In the genomic region with DNA sequence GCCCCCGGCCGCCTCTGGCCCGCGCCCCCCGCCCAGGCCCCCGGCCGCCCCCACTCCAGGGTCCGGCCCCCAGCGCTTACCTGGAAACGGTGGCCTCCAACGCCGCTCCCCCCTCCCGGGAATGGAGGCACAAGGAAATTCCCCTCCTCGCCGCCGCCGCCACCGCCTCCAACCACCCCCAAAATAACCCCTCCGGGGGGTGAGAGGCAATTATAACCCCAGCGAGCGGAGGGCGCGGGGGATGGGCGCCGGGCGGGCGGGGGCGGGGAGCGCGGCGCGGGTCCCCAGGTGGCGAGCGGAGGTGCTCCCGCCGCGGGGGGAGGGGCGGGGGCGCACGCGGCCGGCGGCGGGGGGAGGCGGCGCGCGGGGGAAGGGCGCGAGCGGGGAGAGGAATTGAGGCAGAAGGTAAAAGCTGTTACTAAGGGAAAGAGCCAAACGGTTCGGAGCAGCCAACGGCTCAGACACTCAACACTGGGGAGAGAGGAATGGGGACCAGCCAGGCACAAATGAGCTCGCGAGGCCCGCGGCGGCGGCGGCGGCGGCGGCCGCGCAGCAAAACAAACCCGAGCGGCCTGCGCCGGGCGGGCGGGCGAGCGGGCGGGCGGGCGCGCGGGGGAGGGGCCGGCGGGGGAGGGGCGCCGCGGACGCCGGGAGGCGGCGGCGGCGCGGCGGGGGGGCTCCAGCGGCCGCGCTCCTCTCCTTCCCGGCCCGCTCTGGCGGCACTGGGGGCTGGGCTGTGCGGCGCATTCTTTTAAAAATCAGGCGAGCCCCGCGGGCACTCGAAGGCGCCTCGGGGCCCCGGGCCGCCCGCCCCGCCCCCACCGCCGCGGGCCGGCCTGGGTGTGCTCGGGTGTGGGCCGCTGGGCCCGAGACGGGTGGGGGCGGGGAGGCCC, we compare ENCODE assay signal across 1 cellular context.
TF ChIP-seq lines count a peak whose summit lies in the region.

TSS of gene TBL1XR1 (minus strand) at position 442 of the 893 bp plus-strand sequence. CDS start 132,505 bp downstream, outside the sequence.

TF ChIP-seq in K562, 482 proteins besides CTCF, POLR2A, EP300 and RAD21 (continued from another document and continues in another):
- TF ChIP-seq, protein P1, sequence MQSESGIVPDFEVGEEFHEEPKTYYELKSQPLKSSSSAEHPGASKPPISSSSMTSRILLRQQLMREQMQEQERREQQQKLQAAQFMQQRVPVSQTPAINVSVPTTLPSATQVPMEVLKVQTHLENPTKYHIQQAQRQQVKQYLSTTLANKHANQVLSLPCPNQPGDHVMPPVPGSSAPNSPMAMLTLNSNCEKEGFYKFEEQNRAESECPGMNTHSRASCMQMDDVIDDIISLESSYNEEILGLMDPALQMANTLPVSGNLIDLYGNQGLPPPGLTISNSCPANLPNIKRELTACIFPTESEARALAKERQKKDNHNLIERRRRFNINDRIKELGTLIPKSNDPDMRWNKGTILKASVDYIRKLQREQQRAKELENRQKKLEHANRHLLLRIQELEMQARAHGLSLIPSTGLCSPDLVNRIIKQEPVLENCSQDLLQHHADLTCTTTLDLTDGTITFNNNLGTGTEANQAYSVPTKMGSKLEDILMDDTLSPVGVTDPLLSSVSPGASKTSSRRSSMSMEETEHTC (IDR thresholded peaks at IDR 0.05): no peak
- TF ChIP-seq, protein P2, sequence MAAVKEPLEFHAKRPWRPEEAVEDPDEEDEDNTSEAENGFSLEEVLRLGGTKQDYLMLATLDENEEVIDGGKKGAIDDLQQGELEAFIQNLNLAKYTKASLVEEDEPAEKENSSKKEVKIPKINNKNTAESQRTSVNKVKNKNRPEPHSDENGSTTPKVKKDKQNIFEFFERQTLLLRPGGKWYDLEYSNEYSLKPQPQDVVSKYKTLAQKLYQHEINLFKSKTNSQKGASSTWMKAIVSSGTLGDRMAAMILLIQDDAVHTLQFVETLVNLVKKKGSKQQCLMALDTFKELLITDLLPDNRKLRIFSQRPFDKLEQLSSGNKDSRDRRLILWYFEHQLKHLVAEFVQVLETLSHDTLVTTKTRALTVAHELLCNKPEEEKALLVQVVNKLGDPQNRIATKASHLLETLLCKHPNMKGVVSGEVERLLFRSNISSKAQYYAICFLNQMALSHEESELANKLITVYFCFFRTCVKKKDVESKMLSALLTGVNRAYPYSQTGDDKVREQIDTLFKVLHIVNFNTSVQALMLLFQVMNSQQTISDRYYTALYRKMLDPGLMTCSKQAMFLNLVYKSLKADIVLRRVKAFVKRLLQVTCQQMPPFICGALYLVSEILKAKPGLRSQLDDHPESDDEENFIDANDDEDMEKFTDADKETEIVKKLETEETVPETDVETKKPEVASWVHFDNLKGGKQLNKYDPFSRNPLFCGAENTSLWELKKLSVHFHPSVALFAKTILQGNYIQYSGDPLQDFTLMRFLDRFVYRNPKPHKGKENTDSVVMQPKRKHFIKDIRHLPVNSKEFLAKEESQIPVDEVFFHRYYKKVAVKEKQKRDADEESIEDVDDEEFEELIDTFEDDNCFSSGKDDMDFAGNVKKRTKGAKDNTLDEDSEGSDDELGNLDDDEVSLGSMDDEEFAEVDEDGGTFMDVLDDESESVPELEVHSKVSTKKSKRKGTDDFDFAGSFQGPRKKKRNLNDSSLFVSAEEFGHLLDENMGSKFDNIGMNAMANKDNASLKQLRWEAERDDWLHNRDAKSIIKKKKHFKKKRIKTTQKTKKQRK (IDR thresholded peaks at IDR 0.05; ENCODE audit: borderline replicate concordance, low read depth, low read length): no peak
- no peak for TF ChIP-seq MXI1 (IDR thresholded peaks at IDR 0.05; ENCODE audit: low read depth, low read length)
- TF ChIP-seq, protein P3, sequence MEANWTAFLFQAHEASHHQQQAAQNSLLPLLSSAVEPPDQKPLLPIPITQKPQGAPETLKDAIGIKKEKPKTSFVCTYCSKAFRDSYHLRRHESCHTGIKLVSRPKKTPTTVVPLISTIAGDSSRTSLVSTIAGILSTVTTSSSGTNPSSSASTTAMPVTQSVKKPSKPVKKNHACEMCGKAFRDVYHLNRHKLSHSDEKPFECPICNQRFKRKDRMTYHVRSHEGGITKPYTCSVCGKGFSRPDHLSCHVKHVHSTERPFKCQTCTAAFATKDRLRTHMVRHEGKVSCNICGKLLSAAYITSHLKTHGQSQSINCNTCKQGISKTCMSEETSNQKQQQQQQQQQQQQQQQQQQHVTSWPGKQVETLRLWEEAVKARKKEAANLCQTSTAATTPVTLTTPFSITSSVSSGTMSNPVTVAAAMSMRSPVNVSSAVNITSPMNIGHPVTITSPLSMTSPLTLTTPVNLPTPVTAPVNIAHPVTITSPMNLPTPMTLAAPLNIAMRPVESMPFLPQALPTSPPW (CRISPR knock-in tag; IDR thresholded peaks at IDR 0.05): peak; percentile 96
- TF ChIP-seq HINFP (tag; conservative IDR thresholded peaks at IDR 0.05; ENCODE audit: low read depth): no peak
- TF ChIP-seq E2F8 (IDR thresholded peaks at IDR 0.05; ENCODE audit: low read depth, partially characterized antibody): no peak
- TF ChIP-seq PCBP1 (IDR thresholded peaks at IDR 0.05; ENCODE audit: low read depth, low read length, poor library complexity, severe bottlenecking): no peak
- no peak for TF ChIP-seq HMGXB4 (CRISPR knock-in tag; IDR thresholded peaks at IDR 0.05)
- TF ChIP-seq, protein P4, sequence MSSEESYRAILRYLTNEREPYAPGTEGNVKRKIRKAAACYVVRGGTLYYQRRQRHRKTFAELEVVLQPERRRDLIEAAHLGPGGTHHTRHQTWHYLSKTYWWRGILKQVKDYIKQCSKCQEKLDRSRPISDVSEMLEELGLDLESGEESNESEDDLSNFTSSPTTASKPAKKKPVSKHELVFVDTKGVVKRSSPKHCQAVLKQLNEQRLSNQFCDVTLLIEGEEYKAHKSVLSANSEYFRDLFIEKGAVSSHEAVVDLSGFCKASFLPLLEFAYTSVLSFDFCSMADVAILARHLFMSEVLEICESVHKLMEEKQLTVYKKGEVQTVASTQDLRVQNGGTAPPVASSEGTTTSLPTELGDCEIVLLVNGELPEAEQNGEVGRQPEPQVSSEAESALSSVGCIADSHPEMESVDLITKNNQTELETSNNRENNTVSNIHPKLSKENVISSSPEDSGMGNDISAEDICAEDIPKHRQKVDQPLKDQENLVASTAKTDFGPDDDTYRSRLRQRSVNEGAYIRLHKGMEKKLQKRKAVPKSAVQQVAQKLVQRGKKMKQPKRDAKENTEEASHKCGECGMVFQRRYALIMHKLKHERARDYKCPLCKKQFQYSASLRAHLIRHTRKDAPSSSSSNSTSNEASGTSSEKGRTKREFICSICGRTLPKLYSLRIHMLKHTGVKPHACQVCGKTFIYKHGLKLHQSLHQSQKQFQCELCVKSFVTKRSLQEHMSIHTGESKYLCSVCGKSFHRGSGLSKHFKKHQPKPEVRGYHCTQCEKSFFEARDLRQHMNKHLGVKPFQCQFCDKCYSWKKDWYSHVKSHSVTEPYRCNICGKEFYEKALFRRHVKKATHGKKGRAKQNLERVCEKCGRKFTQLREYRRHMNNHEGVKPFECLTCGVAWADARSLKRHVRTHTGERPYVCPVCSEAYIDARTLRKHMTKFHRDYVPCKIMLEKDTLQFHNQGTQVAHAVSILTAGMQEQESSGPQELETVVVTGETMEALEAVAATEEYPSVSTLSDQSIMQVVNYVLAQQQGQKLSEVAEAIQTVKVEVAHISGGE (CRISPR knock-in tag; IDR thresholded peaks at IDR 0.05): peak in 1 of 3 experiments; percentile 43; a peak in 1 of 6 replicates
- peak in 2 of 3 experiments; percentile 11 to 52 for TF ChIP-seq YY1 (IDR thresholded peaks at IDR 0.05; ENCODE audit: borderline replicate concordance in 1 of 3, control insufficient read depth in 1 of 3, extremely low read depth in 1 of 3, insufficient read depth in 3 of 3, insufficient read length in 1 of 3, insufficient replicate concordance in 2 of 3, low read depth in 1 of 3, low read length in 2 of 3)
- TF ChIP-seq RBM34 (IDR thresholded peaks at IDR 0.05; ENCODE audit: borderline replicate concordance, insufficient read depth, low read length): no peak
- no peak for TF ChIP-seq SRSF1 (IDR thresholded peaks at IDR 0.05; ENCODE audit: low read depth, low read length)
- TF ChIP-seq ADNP (tag; IDR thresholded peaks at IDR 0.05): 0 out of 2 replicates have a peak, but pooled peaks have one; percentile 39
- TF ChIP-seq FIP1L1 (IDR thresholded peaks at IDR 0.05; ENCODE audit: low read depth, low read length, poor library complexity, severe bottlenecking): peak; percentile 26
- no peak for TF ChIP-seq YBX1 (IDR thresholded peaks at IDR 0.05)
- no peak for TF ChIP-seq ZNF584 (CRISPR knock-in tag; IDR thresholded peaks at IDR 0.05; ENCODE audit: low read depth)
- TF ChIP-seq TAF9B (IDR thresholded peaks at IDR 0.05; ENCODE audit: partially characterized antibody): no peak
- no peak for TF ChIP-seq HNRNPLL (IDR thresholded peaks at IDR 0.05; ENCODE audit: low read depth, low read length, poor library complexity, severe bottlenecking)
- no peak for TF ChIP-seq SAFB (IDR thresholded peaks at IDR 0.05; ENCODE audit: borderline replicate concordance, low read depth, low read length)
- no peak for TF ChIP-seq NKRF (IDR thresholded peaks at IDR 0.05; ENCODE audit: borderline replicate concordance)
- TF ChIP-seq RCOR1 (IDR thresholded peaks at IDR 0.05; ENCODE audit: borderline replicate concordance in 1 of 2, low read depth in 2 of 2, low read length in 2 of 2): no peak; a peak in 1 of 4 replicates
- no peak for TF ChIP-seq ZNF354B (CRISPR knock-in tag; IDR thresholded peaks at IDR 0.05)
- TF ChIP-seq NR2C1 (IDR thresholded peaks at IDR 0.05): no peak
- no peak for TF ChIP-seq NR2C1 (tag; IDR thresholded peaks at IDR 0.05)
- peak; percentile 68 for TF ChIP-seq TBP (optimal IDR thresholded peaks at IDR 0.05; ENCODE audit: low read depth, low read length)
- peak; percentile 54 for TF ChIP-seq RBBP5 (IDR thresholded peaks at IDR 0.05; ENCODE audit: borderline replicate concordance, insufficient read depth, low read length, poor library complexity, severe bottlenecking)
- no peak for TF ChIP-seq ZNF445 (CRISPR knock-in tag; IDR thresholded peaks at IDR 0.05; ENCODE audit: low read depth)
- no peak for TF ChIP-seq SMARCA4 (IDR thresholded peaks at IDR 0.05)
- TF ChIP-seq HDAC1 (IDR thresholded peaks at IDR 0.05): no peak
- TF ChIP-seq ZNF324 (CRISPR knock-in tag; IDR thresholded peaks at IDR 0.05): no peak
- TF ChIP-seq POLR2AphosphoS2 (IDR thresholded peaks at IDR 0.05; ENCODE audit: low read length): no peak
- no peak for TF ChIP-seq ZNF232 (CRISPR knock-in tag; IDR thresholded peaks at IDR 0.05)
- no peak for TF ChIP-seq HCFC1 (IDR thresholded peaks at IDR 0.05; ENCODE audit: low read depth, low read length)
- TF ChIP-seq NFE2 (IDR thresholded peaks at IDR 0.05; ENCODE audit: low read depth): peak; percentile 52; the same call in 1 of the 2 replicates
- no peak for TF ChIP-seq CBX8 (IDR thresholded peaks at IDR 0.05; ENCODE audit: borderline replicate concordance, extremely low read depth, low read depth, low read length, poor library complexity, severe bottlenecking)
- TF ChIP-seq ARID1B (IDR thresholded peaks at IDR 0.05): no peak; the same call in 1 of the 2 replicates
- no peak for TF ChIP-seq BACH1 (tag; IDR thresholded peaks at IDR 0.05)
- no peak for TF ChIP-seq LARP7 (IDR thresholded peaks at IDR 0.05)
- TF ChIP-seq ZNF347 (CRISPR knock-in tag; IDR thresholded peaks at IDR 0.05; ENCODE audit: low read depth): no peak
- TF ChIP-seq ZBTB8A (IDR thresholded peaks at IDR 0.05; ENCODE audit: partially characterized antibody): no peak
